Comparison of ENCODE assay signal across 23 cellular contexts in genomic region chr18:21904856-21905255, GRCh38.
DNase-seq lines count a peak whose midpoint lies in the region; TF ChIP-seq lines count a peak whose summit lies in the region.
"Had no signal": no experiment of that assay in that cellular context is flagged by ENCODE, and none has a peak within 500 bp of the region (broad histone marks: within the 10 kb centered on the region; RNA-seq: fewer than 3 reads in every experiment).

No MANE protein-coding gene starts in this region.

- no peak for TF ChIP-seq CTCF in fibroblast of mammary gland (conservative IDR thresholded peaks at IDR 0.05; ENCODE audit: control insufficient read depth, insufficient read depth, low read depth, low read length)
- TF ChIP-seq CTCF in prostate gland (IDR thresholded peaks at IDR 0.05), result no peak

- H3K4me1 ChIP-seq in prostate gland (replicated peaks), result no peaks in the 10 kb centered on the region
- H3K4me1 ChIP-seq: ascending aorta, gastrocnemius medialis, left lung had no signal

- no peaks in the 10 kb centered on the region for H3K36me3 ChIP-seq in prostate gland
- H3K36me3 ChIP-seq: ascending aorta, cardiac muscle cell, esophagus squamous epithelium, gastrocnemius medialis, left lung, transverse colon had no signal

- H3K9me3 ChIP-seq in prostate gland, result no peaks in the 10 kb centered on the region
- H3K9me3 ChIP-seq: ascending aorta, esophagus squamous epithelium, gastrocnemius medialis, left lung, transverse colon had no signal

- WGBS in prostate gland, result 26% methylated on average over 6 of the region's 6 CpGs

- intact Hi-C loops in prostate gland (cut with DNase I), result no loop called here

- H3K27me3 ChIP-seq in prostate gland (replicated peaks; ENCODE audit: insufficient read depth), result no peaks in the 10 kb centered on the region
- H3K27me3 ChIP-seq: ascending aorta, cardiac muscle cell, left lung, transverse colon had no signal

- no peak for TF ChIP-seq POLR2A in prostate gland (IDR thresholded peaks at IDR 0.05)

- no peak overlapping the region for H3K4me3 ChIP-seq in fibroblast of mammary gland (ENCODE audit: control insufficient read depth, low read depth, low read length)
- no peak overlapping the region for H3K4me3 ChIP-seq in prostate gland
- H3K4me3 ChIP-seq: ascending aorta, cardiac muscle cell, esophagus squamous epithelium, gastrocnemius medialis, GM12878, GM23338, left lung, transverse colon had no signal

- DNase-seq in EH (ENCODE audit: low read depth) (peak; percentile 6), NCI-H1092 treated with DMSO at 0.1 percent for 48 hours (lab: John Stamatoyannopoulos, UW) (peak; percentile 26), fibroblast of mammary gland (ENCODE audit: low read depth) (peak; percentile 22), prostate gland (ENCODE audit: low spot score) (peak; percentile 48), A172 (ENCODE audit: low spot score) (no peak), NOMO-1 (lab: John Stamatoyannopoulos, UW; ENCODE audit: unreplicated experiment in 2 of 2) (no peak), DMS53 (lab: John Stamatoyannopoulos, UW) (no peak)
- DNase-seq: activated CD8-positive, alpha-beta T cell treated with anti-CD3 and anti-CD28 coated beads for 36 hours; EL; esophagus squamous epithelium; gastrocnemius medialis; left lung; naive thymus-derived CD4-positive, alpha-beta T cell; NCI-H187; NCI-H526; RPMI8226; T-helper 2 cell; transverse colon had no signal

- H3K27ac ChIP-seq in prostate gland, result no peak overlapping the region
- H3K27ac ChIP-seq: ascending aorta, C4-2B, cardiac muscle cell, esophagus squamous epithelium, gastrocnemius medialis, left lung, transverse colon had no signal

Comparison
In these comparisons a context has a peak if more than half of its experiments do, and no peak if none do; other contexts are left out.
1. DNase-seq: peak in EH (single experiment), NCI-H1092 treated with DMSO at 0.1 percent for 48 hours (single experiment), fibroblast of mammary gland (single experiment) and prostate gland (single experiment); none in A172 (single experiment), NOMO-1 (0 of 2) and DMS53 (single experiment).